In genomic region chr7:100457033-100457432, GRCh38 we compare ENCODE assay signal across 25 cellular contexts. TPM values are rescaled to one million over a fixed set of nuclear protein-coding genes. Genes with fewer than 3 reads are reported as not detected.
"Had no signal": no experiment of that assay in that cellular context is flagged by ENCODE, and none has a peak within 500 bp of the region (broad histone marks: within the 10 kb centered on the region; RNA-seq: fewer than 3 reads in every experiment).

No MANE protein-coding gene starts in this region.

- H3K36me3 ChIP-seq: prostate gland, right atrium auricular region, thyroid gland, vagina had no signal

- H3K27ac ChIP-seq: lower lobe of right lung, prostate gland, right atrium auricular region, sigmoid colon, stomach, thyroid gland, vagina had no signal

- H3K4me1 ChIP-seq: lower lobe of right lung, prostate gland, right atrium auricular region, sigmoid colon, stomach, thyroid gland, vagina had no signal

- H3K9me3 Mint-ChIP-seq: naive thymus-derived CD8-positive, alpha-beta T cell; stimulated activated effector memory CD8-positive, alpha-beta T cell treated with anti-CD3 and anti-CD28 coated beads, Interleukin-12 subunit alpha, Interleukin-12 subunit beta, amount 100 ng/mL, for 72 hours had no signal

- H3K4me3 ChIP-seq: dorsolateral prefrontal cortex, lower lobe of right lung, prostate gland, right atrium auricular region, sigmoid colon, stomach, thyroid gland, vagina had no signal

- H3K27ac Mint-ChIP-seq: nephron progenitor cell; stimulated activated effector memory CD8-positive, alpha-beta T cell treated with anti-CD3 and anti-CD28 coated beads, Interleukin-12 subunit alpha, Interleukin-12 subunit beta, amount 100 ng/mL, for 72 hours had no signal

- ATAC-seq: left ventricle myocardium superior; lower lobe of right lung; naive thymus-derived CD8-positive, alpha-beta T cell; stimulated activated effector memory CD8-positive, alpha-beta T cell treated with anti-CD3 and anti-CD28 coated beads, Interleukin-12 subunit alpha, Interleukin-12 subunit beta, amount 100 ng/mL, for 72 hours had no signal

- H3K4me3 Mint-ChIP-seq: naive thymus-derived CD8-positive, alpha-beta T cell; nephron progenitor cell; stimulated activated effector memory CD8-positive, alpha-beta T cell treated with anti-CD3 and anti-CD28 coated beads, Interleukin-12 subunit alpha, Interleukin-12 subunit beta, amount 100 ng/mL, for 72 hours had no signal

- H3K9me3 ChIP-seq: lower lobe of right lung, prostate gland, right atrium auricular region, sigmoid colon, stomach, thyroid gland, vagina had no signal

- H3K27me3 ChIP-seq: dorsolateral prefrontal cortex, right atrium auricular region, sigmoid colon, stomach, thyroid gland, vagina had no signal

- H3K27me3 Mint-ChIP-seq: naive thymus-derived CD8-positive, alpha-beta T cell had no signal

- FAIRE-seq: frontal cortex, keratinocyte had no signal

- DNase-seq: dorsolateral prefrontal cortex; effector CD4-positive, alpha-beta T cell; head of caudate nucleus; left ventricle myocardium superior; lower lobe of right lung; naive thymus-derived CD8-positive, alpha-beta T cell; nephron progenitor cell; nucleus accumbens; sigmoid colon; stimulated activated CD4-positive, alpha-beta T cell treated with anti-CD3 and anti-CD28 coated beads, Interleukin-2, amount 100 ng/mL, for 24 hours; stimulated activated CD4-positive, alpha-beta T cell treated with anti-CD3 and anti-CD28 coated beads, Interleukin-4, amount 100 ng/mL, for 24 hours; stimulated activated naive CD4-positive, alpha-beta T cell treated with Interleukin-2 at 50 U/mL for 16 hours; stomach; thyroid gland; trophoblast cell had no signal

RNA-seq across cellular contexts. Expression of gene SPACDR, which starts 7.0 kb away (rescaled TPM):
- total RNA-seq: fibroblast of villous mesenchyme, frontal cortex, right atrium auricular region, skeletal muscle tissue, ureter, vagina had no signal

RNA-seq across cellular contexts. Expression of gene NYAP1, which starts 26.7 kb away (rescaled TPM):
- total RNA-seq: myocyte had no signal
- polyA plus RNA-seq: naive thymus-derived CD8-positive, alpha-beta T cell had no signal
